ENCODE assay signal across 8 cellular contexts in the genomic region with DNA sequence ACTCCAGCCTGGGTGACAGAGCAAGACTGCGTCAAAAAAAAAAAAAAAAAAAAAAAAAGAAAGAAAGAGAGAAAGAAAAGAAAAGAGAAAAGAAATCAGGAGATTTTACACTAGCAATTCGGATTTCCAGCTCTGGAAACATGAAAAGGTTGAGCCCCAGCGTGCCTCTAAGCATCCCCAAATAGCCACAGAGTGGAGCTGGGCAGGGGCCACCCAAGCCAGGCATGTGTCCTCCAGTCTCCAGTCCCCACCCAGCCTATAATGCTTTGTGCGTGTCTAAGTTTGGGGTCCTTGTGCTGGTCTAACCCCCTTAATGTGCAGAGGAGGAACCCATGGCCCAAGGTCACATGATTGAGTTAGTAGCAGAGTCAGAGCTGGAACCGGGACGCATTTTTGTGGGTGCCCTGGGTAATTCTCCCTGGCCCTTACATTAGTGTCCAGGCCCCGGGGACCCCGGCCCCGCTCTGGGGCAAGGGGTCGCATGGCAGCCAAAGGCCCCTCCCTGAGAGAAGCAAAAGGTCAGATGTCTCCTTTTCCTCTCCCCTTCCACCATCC. TPM values are rescaled to one million over a fixed set of nuclear protein-coding genes. Genes with fewer than 3 reads are reported as not detected.
A peak's percentile ranks its signal among the peaks of the same experiment; 100 is the strongest.
DNase-seq lines count a peak whose midpoint lies in the region; ATAC-seq and TF ChIP-seq lines count a peak whose summit lies in the region.

No MANE protein-coding gene starts in this region.

- intact Hi-C loops in activated naive CD4-positive, alpha-beta T cell treated with anti-CD3 and anti-CD28 coated beads for 36 hours (cut with micrococcal nuclease), result loop anchor here (1.0 to 10.0 kb wide), 4 partner anchors 53 to 416 kb away; a partner anchor contains a TSS

- H3K4me3 ChIP-seq in hepatocyte, result no peak overlapping the region
- peak overlapping the region; percentile 70 for H3K4me3 ChIP-seq in thoracic aorta

- CTCF ChIA-PET in activated naive CD4-positive, alpha-beta T cell treated with anti-CD3 and anti-CD28 coated beads for 36 hours (lab: Charles Lee), result interaction anchor here (0.7 to 11.2 kb wide), 17 partner anchors 16 to 110 kb away, joined by 3 to 147 read pairs (median 4); a partner anchor contains a TSS
- CTCF ChIA-PET in T-cell (lab: Charles Lee), result interaction anchor here (0.5 to 1.6 kb wide), 8 partner anchors 15 to 109 kb away, joined by 3 to 6 read pairs (median 3); no protein-coding TSS in a partner anchor

- H3K27me3 ChIP-seq in hepatocyte (no peaks in the 10 kb centered on the region), thoracic aorta (replicated peaks; ENCODE audit: insufficient read depth) (no peaks in the 10 kb centered on the region)

- H3K4me2 ChIP-seq in hepatocyte, result peak overlapping the region; percentile 95

- H3K9me3 ChIP-seq in hepatocyte (ENCODE audit: low read depth) (no peaks in the 10 kb centered on the region), thoracic aorta (no peaks in the 10 kb centered on the region)

- H3K79me2 ChIP-seq in hepatocyte, result no peaks in the 10 kb centered on the region

- POLR2A ChIA-PET in T-cell (lab: Charles Lee), result no interaction called here

- 46% methylated on average over 10 of the region's 10 CpGs for WGBS in hepatocyte (ENCODE audit: low lambda C conversion rate, missing lambda C conversion rate)

- peak overlapping the region; percentile 58 for H3K4me3 Mint-ChIP-seq in activated naive CD4-positive, alpha-beta T cell treated with anti-CD3 and anti-CD28 coated beads, Interleukin-2, amount 50 U/mL, for 24 hours
- no peak overlapping the region for H3K4me3 Mint-ChIP-seq in activated naive CD4-positive, alpha-beta T cell treated with anti-CD3 and anti-CD28 coated beads for 36 hours
- H3K4me3 Mint-ChIP-seq in T-cell, result peak overlapping the region; percentile 41 to 51 (median 44)

- H2AFZ ChIP-seq in hepatocyte, result no peak overlapping the region

- H3K27ac ChIP-seq in hepatocyte (no peak overlapping the region), thoracic aorta (no peak overlapping the region)

- H3K27me3 Mint-ChIP-seq in activated naive CD4-positive, alpha-beta T cell treated with anti-CD3 and anti-CD28 coated beads, Interleukin-2, amount 50 U/mL, for 24 hours, result no peaks in the 10 kb centered on the region
- H3K27me3 Mint-ChIP-seq in activated naive CD4-positive, alpha-beta T cell treated with anti-CD3 and anti-CD28 coated beads for 36 hours (ENCODE audit: low read depth), result no peaks in the 10 kb centered on the region
- peaks cover 0 to 7% of the 10 kb centered on the region in 2 donors for H3K27me3 Mint-ChIP-seq in T-cell

- TF ChIP-seq CTCF in hepatocyte (IDR thresholded peaks at IDR 0.05; ENCODE audit: poor library complexity) (no peak), thoracic aorta (IDR thresholded peaks at IDR 0.05) (no peak)

- H4K20me1 ChIP-seq in hepatocyte (ENCODE audit: insufficient read depth, poor library complexity, severe bottlenecking), result no peaks in the 10 kb centered on the region

- no peaks in the 10 kb centered on the region for H3K9me3 Mint-ChIP-seq in activated naive CD4-positive, alpha-beta T cell treated with anti-CD3 and anti-CD28 coated beads, Interleukin-2, amount 50 U/mL, for 24 hours
- no peaks in the 10 kb centered on the region for H3K9me3 Mint-ChIP-seq in activated naive CD4-positive, alpha-beta T cell treated with anti-CD3 and anti-CD28 coated beads for 36 hours
- no peaks in the 10 kb centered on the region for H3K9me3 Mint-ChIP-seq in T-cell

- ATAC-seq in T-cell (replicated peaks in 1 of 4) (no peak), thoracic aorta (ENCODE audit: insufficient number of reproducible peaks, low FRiP score, low read depth) (no peak)

- H3K4me1 Mint-ChIP-seq in activated naive CD4-positive, alpha-beta T cell treated with anti-CD3 and anti-CD28 coated beads, Interleukin-2, amount 50 U/mL, for 24 hours, result peaks cover 8% of the 10 kb centered on the region
- peaks cover 2% of the 10 kb centered on the region for H3K4me1 Mint-ChIP-seq in activated naive CD4-positive, alpha-beta T cell treated with anti-CD3 and anti-CD28 coated beads for 36 hours (ENCODE audit: low read depth)
- peaks cover 6 to 12% (median 7%) of the 10 kb centered on the region in 3 donors for H3K4me1 Mint-ChIP-seq in T-cell

- H3K4me1 ChIP-seq in hepatocyte (ENCODE audit: insufficient read depth) (no peaks in the 10 kb centered on the region), thoracic aorta (ENCODE audit: control insufficient read depth in 1 of 2, low read depth in 2 of 2) (peaks cover 3 to 47% of the 10 kb centered on the region in 2 donors)

- no peak for DNase-seq in activated naive CD4-positive, alpha-beta T cell treated with anti-CD3 and anti-CD28 coated beads for 36 hours
- DNase-seq in T-cell, result no peak
- DNase-seq in hepatocyte (ENCODE audit: low spot score), result no peak
- DNase-seq in thoracic aorta (ENCODE audit: low spot score), result no peak
- DNase-seq in stimulated activated CD4-positive, alpha-beta T cell treated with anti-CD3 and anti-CD28 coated beads, Interleukin-4, amount 100 ng/mL, for 24 hours, result no peak
- no peak for DNase-seq in KG1 (lab: John Stamatoyannopoulos, UW)
- DNase-seq in RPMI8226, result no peak

- H3K36me3 ChIP-seq in hepatocyte (replicated peaks; ENCODE audit: insufficient read depth, low read depth), result no peaks in the 10 kb centered on the region
- no peaks in the 10 kb centered on the region for H3K36me3 ChIP-seq in thoracic aorta

- no peaks in the 10 kb centered on the region for H3K36me3 Mint-ChIP-seq in activated naive CD4-positive, alpha-beta T cell treated with anti-CD3 and anti-CD28 coated beads, Interleukin-2, amount 50 U/mL, for 24 hours
- no peaks in the 10 kb centered on the region for H3K36me3 Mint-ChIP-seq in activated naive CD4-positive, alpha-beta T cell treated with anti-CD3 and anti-CD28 coated beads for 36 hours (ENCODE audit: low read depth)
- no peaks in the 10 kb centered on the region for H3K36me3 Mint-ChIP-seq in T-cell

- H3K9me2 ChIP-seq in hepatocyte (replicated peaks; ENCODE audit: insufficient read depth), result no peaks in the 10 kb centered on the region

- H3K27ac Mint-ChIP-seq in activated naive CD4-positive, alpha-beta T cell treated with anti-CD3 and anti-CD28 coated beads, Interleukin-2, amount 50 U/mL, for 24 hours, result no peak overlapping the region
- no peak overlapping the region for H3K27ac Mint-ChIP-seq in activated naive CD4-positive, alpha-beta T cell treated with anti-CD3 and anti-CD28 coated beads for 36 hours
- peak overlapping the region in 1 of 2 donors; percentile 28 for H3K27ac Mint-ChIP-seq in T-cell

RNA-seq across cellular contexts. Expression of a gene that starts 19.9 kb away (rescaled TPM):
- total RNA-seq in activated naive CD4-positive, alpha-beta T cell treated with anti-CD3 and anti-CD28 coated beads for 36 hours, result under 1 TPM; 0.17 to 0.57 TPM
- total RNA-seq in T-cell (1 to 10 TPM in 1 of 5 donors, under 1 TPM in 4; 0.43 to 1.0 (median 0.68) TPM), hepatocyte (0.28 and 0.90 TPM in 2 replicates), thoracic aorta (1 to 10 TPM in 1 of 2 donors, under 1 TPM in 1; 0.41 to 5.7 TPM)
- polyA plus RNA-seq in hepatocyte, result 0.50 and 1.4 TPM in 2 replicates

RNA-seq across cellular contexts. Expression of a gene that starts 51.4 kb away (rescaled TPM):
- total RNA-seq in activated naive CD4-positive, alpha-beta T cell treated with anti-CD3 and anti-CD28 coated beads for 36 hours, result 1 to 10 TPM; 2.5 TPM
- total RNA-seq in T-cell (under 1 TPM in 3 of 5 donors, not detected in 2; 0.09 to 0.93 (median 0.30) TPM), hepatocyte (9.2 and 11.4 TPM in 2 replicates), thoracic aorta (10 to 100 TPM; 15.4 to 29.0 TPM)
- polyA plus RNA-seq in hepatocyte, result 6.3 and 7.5 TPM in 2 replicates
